17 cellular contexts compared by ENCODE assay signal in genomic region chr5:541148-541887, GRCh38. TPM values are rescaled to one million over a fixed set of nuclear protein-coding genes. Genes with fewer than 3 reads are reported as not detected.
DNase-seq lines count a peak whose midpoint lies in the region; ATAC-seq and TF ChIP-seq lines count a peak whose summit lies in the region.
"Had no signal": no experiment of that assay in that cellular context is flagged by ENCODE, and none has a peak within 500 bp of the region (broad histone marks: within the 10 kb centered on the region; RNA-seq: fewer than 3 reads in every experiment).

No MANE protein-coding gene starts in this region.

- H3K36me3 ChIP-seq in H7 (replicated peaks; ENCODE audit: control insufficient read depth, insufficient read depth, low read length): no peaks in the 10 kb centered on the region
- no peaks in the 10 kb centered on the region for H3K36me3 ChIP-seq in endodermal cell (ENCODE audit: control insufficient read depth, insufficient read depth, low read length)
- no peaks in the 10 kb centered on the region for H3K36me3 ChIP-seq in neural progenitor cell
- H3K36me3 ChIP-seq: colonic mucosa had no signal

- TF ChIP-seq CTCF in CD14-positive monocyte (IDR thresholded peaks at IDR 0.05) (no peak), endodermal cell (conservative IDR thresholded peaks at IDR 0.05) (no peak), neural progenitor cell (IDR thresholded peaks at IDR 0.05) (no peak)

- H3K4me3 Mint-ChIP-seq in CD14-positive monocyte (peak overlapping the region in 1 of 2 donors; percentile 86), endodermal cell (no peak overlapping the region), neural progenitor cell (no peak overlapping the region)
- H3K4me3 Mint-ChIP-seq: activated B cell treated with CpG ODN at 0.5 μM for 24 hours; activated naive CD4-positive, alpha-beta T cell treated with anti-CD3 and anti-CD28 coated beads, Interleukin-2, amount 50 U/mL, for 24 hours; B cell had no signal

- no peaks in the 10 kb centered on the region for H3F3A ChIP-seq in neural progenitor cell (ENCODE audit: low read depth)

- H3K36me3 Mint-ChIP-seq in CD14-positive monocyte (peaks cover 2 to 8% of the 10 kb centered on the region in 2 donors), endodermal cell (ENCODE audit: low read depth) (no peaks in the 10 kb centered on the region), neural progenitor cell (no peaks in the 10 kb centered on the region)
- H3K36me3 Mint-ChIP-seq: activated naive CD4-positive, alpha-beta T cell treated with anti-CD3 and anti-CD28 coated beads, Interleukin-2, amount 50 U/mL, for 24 hours had no signal

- H3K4me3 ChIP-seq in H7 (ENCODE audit: insufficient read depth, low read depth, low read length): no peak overlapping the region
- H3K4me3 ChIP-seq in endodermal cell (ENCODE audit: low read length): no peak overlapping the region
- H3K4me3 ChIP-seq in neural progenitor cell: no peak overlapping the region
- H3K4me3 ChIP-seq: colonic mucosa had no signal

- H3K79me2 ChIP-seq in neural progenitor cell (ENCODE audit: low read depth): no peaks in the 10 kb centered on the region

- DNase-seq in CD14-positive monocyte (ENCODE audit: low spot score) (peak; percentile 40), H7 (peak; percentile 98), endodermal cell (peak; percentile 85), neural progenitor cell (ENCODE audit: low spot score) (peak; percentile 40)
- DNase-seq: activated B cell treated with CpG ODN at 0.5 μM for 24 hours; colonic mucosa; hypothalamus; NCI-H1436; NCI-H2171; nucleus accumbens; PC-3; stimulated activated CD4-positive, alpha-beta T cell treated with anti-CD3 and anti-CD28 coated beads, Interleukin-2, amount 100 ng/mL, for 48 hours had no signal

- 49 to 88% methylated on average over 3 to 16 of the region's 16 CpGs for WGBS in endodermal cell (ENCODE audit: insufficient coverage in 1 of 2, insufficient read length in 1 of 2), 2 experiments

- intact Hi-C loops in CD14-positive monocyte (cut with micrococcal nuclease): loop anchor here (5.0 to 10.0 kb wide), 4 partner anchors 66 to 97 kb away; partner anchors contain the start of genes CEP72 (in 1 of the 2) and EXOC3 (in 1 of the 2)

- H3K4me1 Mint-ChIP-seq in CD14-positive monocyte (peaks cover 20% of the 10 kb centered on the region), endodermal cell (peaks cover 10% of the 10 kb centered on the region), neural progenitor cell (peaks cover 21% of the 10 kb centered on the region)

- H4K20me1 ChIP-seq in neural progenitor cell (ENCODE audit: low read depth): no peaks in the 10 kb centered on the region

- no peak for ATAC-seq in GM18502 (IDR thresholded peaks at IDR 0.05; ENCODE audit: poor library complexity, unreplicated experiment)
- no peak for ATAC-seq in GM19397 (IDR thresholded peaks at IDR 0.05; ENCODE audit: unreplicated experiment)
- ATAC-seq in GM21447 (IDR thresholded peaks at IDR 0.05; ENCODE audit: unreplicated experiment): no peak
- ATAC-seq: PC-3 had no signal

- no peak overlapping the region for H3K9ac ChIP-seq in endodermal cell (ENCODE audit: extremely low read depth, low read length, poor library complexity, severe bottlenecking)
- no peak overlapping the region for H3K9ac ChIP-seq in neural progenitor cell

- H3K27me3 ChIP-seq in H7 (ENCODE audit: control insufficient read depth, insufficient read depth, low read length): no peaks in the 10 kb centered on the region
- H3K27me3 ChIP-seq in endodermal cell (ENCODE audit: control insufficient read depth, insufficient read depth, low read length, poor library complexity, severe bottlenecking): no peaks in the 10 kb centered on the region
- no peaks in the 10 kb centered on the region for H3K27me3 ChIP-seq in neural progenitor cell

- H3K9me3 Mint-ChIP-seq in CD14-positive monocyte: peaks cover 2 to 29% (median 12%) of the 10 kb centered on the region in 7 donors
- no peaks in the 10 kb centered on the region for H3K9me3 Mint-ChIP-seq in endodermal cell
- no peaks in the 10 kb centered on the region for H3K9me3 Mint-ChIP-seq in neural progenitor cell
- H3K9me3 Mint-ChIP-seq: activated B cell treated with CpG ODN at 0.5 μM for 24 hours; activated naive CD4-positive, alpha-beta T cell treated with anti-CD3 and anti-CD28 coated beads, Interleukin-2, amount 50 U/mL, for 24 hours had no signal

- no peak overlapping the region for H2AFZ ChIP-seq in neural progenitor cell (replicated peaks)

- H3K4me2 ChIP-seq in neural progenitor cell: no peak overlapping the region

- H3K9me3 ChIP-seq in endodermal cell (ENCODE audit: control insufficient read depth, low read length) (no peaks in the 10 kb centered on the region), neural progenitor cell (ENCODE audit: low read depth) (no peaks in the 10 kb centered on the region)
- H3K9me3 ChIP-seq: colonic mucosa had no signal

- peaks cover 3% of the 10 kb centered on the region for H3K4me1 ChIP-seq in endodermal cell (ENCODE audit: control insufficient read depth, insufficient read depth, low read length)
- no peaks in the 10 kb centered on the region for H3K4me1 ChIP-seq in neural progenitor cell

- H3K27ac ChIP-seq in endodermal cell (ENCODE audit: low read depth, low read length) (no peak overlapping the region), neural progenitor cell (no peak overlapping the region)
- H3K27ac ChIP-seq: colonic mucosa had no signal

- H3K27me3 Mint-ChIP-seq in CD14-positive monocyte (ENCODE audit: low read depth in 3 of 3) (peaks cover 60 to 88% (median 70%) of the 10 kb centered on the region in 3 donors), endodermal cell (ENCODE audit: insufficient read depth) (peaks cover 10% of the 10 kb centered on the region), neural progenitor cell (ENCODE audit: insufficient read depth, low read depth) (peaks cover 7% of the 10 kb centered on the region)
- H3K27me3 Mint-ChIP-seq: activated naive CD4-positive, alpha-beta T cell treated with anti-CD3 and anti-CD28 coated beads, Interleukin-2, amount 50 U/mL, for 24 hours had no signal

- H3K27ac Mint-ChIP-seq in CD14-positive monocyte (no peak overlapping the region), endodermal cell (no peak overlapping the region), neural progenitor cell (no peak overlapping the region)
- H3K27ac Mint-ChIP-seq: activated B cell treated with CpG ODN at 0.5 μM for 24 hours; activated naive CD4-positive, alpha-beta T cell treated with anti-CD3 and anti-CD28 coated beads, Interleukin-2, amount 50 U/mL, for 24 hours; B cell had no signal

RNA-seq across cellular contexts. Expression of gene SLC9A3, which starts 17.1 kb away (rescaled TPM):
- under 1 TPM; 0.31 to 0.42 TPM for polyA plus RNA-seq in CD14-positive monocyte
- 1.8 and 3.3 TPM in 2 replicates for total RNA-seq in H7 (2014; rRNA removed; shearing (Covaris generic))
- total RNA-seq in endodermal cell (1 to 10 TPM; 1.3 to 1.5 TPM), neural progenitor cell (ENCODE audit: low replicate concordance) (1.4 and 3.6 TPM in 2 replicates)
- 1.5 TPM for polyA plus RNA-seq in endodermal cell (2013, experiment 1 of 2)
- polyA plus RNA-seq in endodermal cell (2013, experiment 2 of 2): 1.4 TPM

Comparison
In these comparisons a context has a peak if more than half of its experiments do, and no peak if none do; other contexts are left out.
1. DNase-seq: peak in every context shown above with its lines; median percentile 98 in H7; 85 in endodermal cell; 40 in CD14-positive monocyte; 40 in neural progenitor cell.